Comparison of ENCODE assay signal across 10 cellular contexts in genomic region chr2:201122276-201122675, GRCh38. TPM values are rescaled to one million over a fixed set of nuclear protein-coding genes. Genes with fewer than 3 reads are reported as not detected.
DNase-seq lines count a peak whose midpoint lies in the region; ATAC-seq and TF ChIP-seq lines count a peak whose summit lies in the region.
"Had no signal": no experiment of that assay in that cellular context is flagged by ENCODE, and none has a peak within 500 bp of the region (broad histone marks: within the 10 kb centered on the region; RNA-seq: fewer than 3 reads in every experiment).

No MANE protein-coding gene starts in this region.

- H3K27ac Mint-ChIP-seq in CD8-positive, alpha-beta T cell = peak overlapping the region; percentile 97
- peak overlapping the region; percentile 48 to 98 (median 96) for H3K27ac Mint-ChIP-seq in naive thymus-derived CD4-positive, alpha-beta T cell

- H3K4me1 Mint-ChIP-seq in CD8-positive, alpha-beta T cell (ENCODE audit: low read depth) = peaks cover 87% of the 10 kb centered on the region
- H3K4me1 Mint-ChIP-seq in naive thymus-derived CD4-positive, alpha-beta T cell = peaks cover 66 to 80% (median 73%) of the 10 kb centered on the region in 7 donors

- CTCF ChIA-PET in CD8-positive, alpha-beta T cell (lab: Charles Lee) = interaction anchor here (0.7 to 3.6 kb wide), 6 partner anchors 10 to 221 kb away, joined by 3 to 21 read pairs (median 3); partner anchors contain the start of gene HYCC2
- CTCF ChIA-PET in naive thymus-derived CD4-positive, alpha-beta T cell (lab: Charles Lee) = interaction anchor here (1.2 to 1.6 kb wide), 2 partner anchors 10 to 36 kb away, joined by 3 to 9 read pairs; no protein-coding TSS in a partner anchor
- CTCF ChIA-PET in SK-N-SH (lab: Yijun Ruan, JAX) = interaction anchor here (1.0 kb wide), 1 partner anchor 221 kb away, joined by 3 read pairs; no protein-coding TSS in a partner anchor

- no peaks in the 10 kb centered on the region for H3K36me3 ChIP-seq in CD8-positive, alpha-beta T cell (ENCODE audit: insufficient read depth, low read length)
- no peaks in the 10 kb centered on the region for H3K36me3 ChIP-seq in MM.1S (replicated peaks; ENCODE audit: insufficient read depth, low read length)
- no peaks in the 10 kb centered on the region for H3K36me3 ChIP-seq in naive thymus-derived CD4-positive, alpha-beta T cell (ENCODE audit: control insufficient read depth in 2 of 3, insufficient read depth in 3 of 3, low read length in 3 of 3)
- peaks cover 0 to 6% (median 0%) of the 10 kb centered on the region in 4 donors for H3K36me3 ChIP-seq in sigmoid colon
- H3K36me3 ChIP-seq in SK-N-SH (replicated peaks in 1 of 2; ENCODE audit: control insufficient read depth in 1 of 2, insufficient read depth in 2 of 2, low read length in 1 of 2) = peaks cover 0 to 2% of the 10 kb centered on the region in 2 experiments

- no peak for TF ChIP-seq RAD21 in SK-N-SH (IDR thresholded peaks at IDR 0.05; ENCODE audit: low read length)

- intact Hi-C loops in CD8-positive, alpha-beta T cell (cut with DNase I, micrococcal nuclease) = no loop called here
- intact Hi-C loops in naive thymus-derived CD4-positive, alpha-beta T cell (cut with micrococcal nuclease) = no loop called here
- intact Hi-C loops in sigmoid colon (cut with DNase I) = no loop called here

- H3K27me3 ChIP-seq in CD8-positive, alpha-beta T cell (ENCODE audit: insufficient read depth, low read length) = no peaks in the 10 kb centered on the region
- H3K27me3 ChIP-seq in MM.1S (replicated peaks; ENCODE audit: insufficient read depth, low read length) (no peaks in the 10 kb centered on the region), sigmoid colon (no peaks in the 10 kb centered on the region), SK-N-SH (ENCODE audit: insufficient read depth) (no peaks in the 10 kb centered on the region)
- no peaks in the 10 kb centered on the region for H3K27me3 ChIP-seq in naive thymus-derived CD4-positive, alpha-beta T cell (ENCODE audit: control insufficient read depth in 2 of 2, insufficient read depth in 2 of 2, low read length in 2 of 2)

- H2AFZ ChIP-seq in MM.1S (ENCODE audit: low read length) (no peak overlapping the region), SK-N-SH (ENCODE audit: low read depth) (no peak overlapping the region)

- ATAC-seq in CD8-positive, alpha-beta T cell = no peak
- no peak for ATAC-seq in naive thymus-derived CD4-positive, alpha-beta T cell
- ATAC-seq: esophagus mucosa had no signal

- no peak overlapping the region for H3K27ac ChIP-seq in CD8-positive, alpha-beta T cell (ENCODE audit: low read depth, low read length)
- H3K27ac ChIP-seq in MM.1S (ENCODE audit: low read length) (peak overlapping the region; percentile 96), cingulate gyrus (ENCODE audit: low read depth, low read length) (peak overlapping the region; percentile 2), sigmoid colon (peak overlapping the region in 2 of 4 donors; percentile 99), SK-N-SH (ENCODE audit: low read depth in 2 of 2, low read length in 1 of 2) (no peak overlapping the region)
- peak overlapping the region; percentile 93 for H3K27ac ChIP-seq in naive thymus-derived CD4-positive, alpha-beta T cell (ENCODE audit: low read depth, low read length)

- no peaks in the 10 kb centered on the region for H4K20me1 ChIP-seq in MM.1S (ENCODE audit: insufficient read depth, low read length)
- H4K20me1 ChIP-seq in SK-N-SH (ENCODE audit: insufficient read depth) = no peaks in the 10 kb centered on the region

- WGBS in sigmoid colon, 2 donors = 83 to 90% methylated on average over 1 of the region's 1 CpG
- WGBS in SK-N-SH (ENCODE audit: low lambda C conversion rate) = 100% methylated on average over 1 of the region's 1 CpG

- TF ChIP-seq EP300 in sigmoid colon (IDR thresholded peaks at IDR 0.05) = no peak
- TF ChIP-seq EP300 in SK-N-SH (IDR thresholded peaks at IDR 0.05; ENCODE audit: borderline replicate concordance in 1 of 2, low read depth in 1 of 2, low read length in 1 of 2) = no peak

- H3K4me2 ChIP-seq in MM.1S (ENCODE audit: low read depth, low read length) = peak overlapping the region; percentile 73
- no peak overlapping the region for H3K4me2 ChIP-seq in SK-N-SH

- in situ Hi-C loops in ACHN (cut with HindIII; ENCODE audit: low pct_ligation_motif_present, low pct_unique_long_range_greater_than_20kb, low sequenced_read_pairs) = no loop called here

- POLR2A ChIA-PET in CD8-positive, alpha-beta T cell (lab: Charles Lee) = interaction anchor here (0.5 to 1.9 kb wide), 4 partner anchors 27 to 131 kb away, joined by 3 to 5 read pairs (median 4); partner anchors contain the start of gene CASP10
- POLR2A ChIA-PET in naive thymus-derived CD4-positive, alpha-beta T cell (lab: Charles Lee) = interaction anchor here (0.8 to 3.4 kb wide), 12 partner anchors 7 to 311 kb away, joined by 3 to 16 read pairs (median 4); partner anchors contain the start of genes BZW1, CASP10, CLK1 and NDUFB3
- POLR2A ChIA-PET in SK-N-SH (lab: Yijun Ruan, JAX) = no interaction called here

- H3K79me2 ChIP-seq in MM.1S (ENCODE audit: low read length) (peaks cover 79% of the 10 kb centered on the region), SK-N-SH (ENCODE audit: insufficient read depth) (peaks cover 100% of the 10 kb centered on the region)

- H3K36me3 Mint-ChIP-seq in CD8-positive, alpha-beta T cell = peaks cover 43% of the 10 kb centered on the region
- H3K36me3 Mint-ChIP-seq in naive thymus-derived CD4-positive, alpha-beta T cell = peaks cover 5 to 54% (median 8%) of the 10 kb centered on the region in 5 donors

- no peaks in the 10 kb centered on the region for H3K27me3 Mint-ChIP-seq in CD8-positive, alpha-beta T cell (ENCODE audit: low read depth)
- H3K27me3 Mint-ChIP-seq in naive thymus-derived CD4-positive, alpha-beta T cell = no peaks in the 10 kb centered on the region

- H3K9me3 Mint-ChIP-seq in CD8-positive, alpha-beta T cell = no peaks in the 10 kb centered on the region
- no peaks in the 10 kb centered on the region for H3K9me3 Mint-ChIP-seq in naive thymus-derived CD4-positive, alpha-beta T cell

- H3K4me3 Mint-ChIP-seq in CD8-positive, alpha-beta T cell = peak overlapping the region; percentile 99
- H3K4me3 Mint-ChIP-seq in naive thymus-derived CD4-positive, alpha-beta T cell = peak overlapping the region; percentile 73 to 100 (median 96)

- no peak overlapping the region for H3K4me3 ChIP-seq in CD8-positive, alpha-beta T cell (ENCODE audit: low read depth, low read length)
- peak overlapping the region; percentile 85 for H3K4me3 ChIP-seq in MM.1S (ENCODE audit: low read length)
- peak overlapping the region; percentile 62 for H3K4me3 ChIP-seq in naive thymus-derived CD4-positive, alpha-beta T cell (ENCODE audit: low read length)
- H3K4me3 ChIP-seq in sigmoid colon = peak overlapping the region in 1 of 4 donors; percentile 3
- H3K4me3 ChIP-seq in SK-N-SH (ENCODE audit: low read depth in 2 of 2, low read length in 1 of 2) = no peak overlapping the region

- no peaks in the 10 kb centered on the region for H3K9me2 ChIP-seq in MM.1S (replicated peaks; ENCODE audit: insufficient read depth, low read length)
- no peaks in the 10 kb centered on the region for H3K9me2 ChIP-seq in SK-N-SH

- H3K9ac ChIP-seq in MM.1S (ENCODE audit: low read length) = peak overlapping the region; percentile 97
- no peak overlapping the region for H3K9ac ChIP-seq in SK-N-SH

- TF ChIP-seq CTCF in CD8-positive, alpha-beta T cell (IDR thresholded peaks at IDR 0.05) = no peak
- no peak for TF ChIP-seq CTCF in MM.1S (IDR thresholded peaks at IDR 0.05; ENCODE audit: low read length)
- no peak for TF ChIP-seq CTCF in sigmoid colon (IDR thresholded peaks at IDR 0.05)
- no peak for TF ChIP-seq CTCF in SK-N-SH (IDR thresholded peaks at IDR 0.05)

- no peak for DNase-seq in CD8-positive, alpha-beta T cell
- DNase-seq in MM.1S = no peak
- DNase-seq in naive thymus-derived CD4-positive, alpha-beta T cell = no peak
- DNase-seq in ACHN = no peak
- no peak for DNase-seq in sigmoid colon
- DNase-seq in SK-N-SH = no peak
- DNase-seq in activated CD4-positive, alpha-beta T cell treated with anti-CD3 and anti-CD28 coated beads, Interleukin-2, amount 50 U/mL, for 48 hours = no peak
- DNase-seq: activated CD8-positive, alpha-beta memory T cell treated with anti-CD3 and anti-CD28 coated beads, Interleukin-2, amount 50 U/mL, for 4 hours had no signal

- no peak for TF ChIP-seq POLR2A in sigmoid colon (IDR thresholded peaks at IDR 0.05)

- H3K9me3 ChIP-seq in CD8-positive, alpha-beta T cell (ENCODE audit: low read length) = no peaks in the 10 kb centered on the region
- H3K9me3 ChIP-seq in MM.1S (replicated peaks; ENCODE audit: insufficient read depth, low read length) = no peaks in the 10 kb centered on the region
- H3K9me3 ChIP-seq in naive thymus-derived CD4-positive, alpha-beta T cell (ENCODE audit: control insufficient read depth in 2 of 3, low read length in 3 of 3) = no peaks in the 10 kb centered on the region
- H3K9me3 ChIP-seq in sigmoid colon = no peaks in the 10 kb centered on the region
- H3K9me3 ChIP-seq in SK-N-SH = no peaks in the 10 kb centered on the region

- H3K4me1 ChIP-seq in CD8-positive, alpha-beta T cell (ENCODE audit: insufficient read depth, low read length) = peaks cover 69% of the 10 kb centered on the region
- peaks cover 54% of the 10 kb centered on the region for H3K4me1 ChIP-seq in MM.1S (ENCODE audit: low read length)
- H3K4me1 ChIP-seq in naive thymus-derived CD4-positive, alpha-beta T cell (ENCODE audit: control insufficient read depth in 2 of 2, insufficient read depth in 2 of 2, low read length in 2 of 2) = peaks cover 51 to 55% of the 10 kb centered on the region in 2 donors
- H3K4me1 ChIP-seq in sigmoid colon = peaks cover 0 to 89% (median 63%) of the 10 kb centered on the region in 4 donors
- peaks cover 11 to 41% of the 10 kb centered on the region in 2 experiments; a peak in 3 of 4 replicates for H3K4me1 ChIP-seq in SK-N-SH (ENCODE audit: control insufficient read depth in 1 of 2, insufficient read depth in 2 of 2, low read depth in 1 of 2, low read length in 1 of 2)

- H3F3A ChIP-seq in MM.1S (ENCODE audit: insufficient read depth, low read length) (peaks cover 96% of the 10 kb centered on the region), SK-N-SH (replicated peaks; ENCODE audit: insufficient read depth) (peaks cover 11% of the 10 kb centered on the region)

RNA-seq across cellular contexts. Expression of gene CFLAR, which starts 6.3 kb away (rescaled TPM):
- 100 to 1,000 TPM; 153 to 156 TPM for total RNA-seq in CD8-positive, alpha-beta T cell
- 100 to 1,000 TPM; 168 to 253 (median 185) TPM for total RNA-seq in naive thymus-derived CD4-positive, alpha-beta T cell
- 10 to 100 TPM; 63.9 to 95.7 TPM for polyA plus RNA-seq in naive thymus-derived CD4-positive, alpha-beta T cell
- total RNA-seq in sigmoid colon = 100 to 1,000 TPM; 113 to 243 (median 195) TPM
- polyA plus RNA-seq in sigmoid colon (10 to 100 TPM; 32.4 to 92.6 (median 36.8) TPM), SK-N-SH (2012; rRNA removed) (23.7 and 32.6 TPM in 2 replicates)
- 23.3 and 30.1 TPM in 2 replicates for polyA plus RNA-seq in SK-N-SH (2012; cell fraction: cytosol; rRNA removed)
- 63.1 and 81.3 TPM in 2 replicates for polyA plus RNA-seq in SK-N-SH (2012; cell fraction: nucleus; rRNA removed)

RNA-seq across cellular contexts. Expression of gene NDUFB3, which starts 50.5 kb away (rescaled TPM):
- total RNA-seq in CD8-positive, alpha-beta T cell = 10 to 100 TPM; 11.6 to 13.1 TPM
- 100 to 1,000 TPM in 1 of 5 experiments, 10 to 100 TPM in 4; 18.3 to 109 (median 38.3) TPM for total RNA-seq in naive thymus-derived CD4-positive, alpha-beta T cell
- polyA plus RNA-seq in naive thymus-derived CD4-positive, alpha-beta T cell = 100 to 1,000 TPM; 246 to 361 TPM
- 10 to 100 TPM; 85.3 to 97.9 (median 89.8) TPM for total RNA-seq in sigmoid colon
- polyA plus RNA-seq in sigmoid colon (100 to 1,000 TPM; 146 to 370 (median 219) TPM), SK-N-SH (2012; rRNA removed) (55.9 and 73.7 TPM in 2 replicates)
- polyA plus RNA-seq in SK-N-SH (2012; cell fraction: cytosol; rRNA removed) = 102 and 168 TPM in 2 replicates
- 7.4 and 21.1 TPM in 2 replicates for polyA plus RNA-seq in SK-N-SH (2012; cell fraction: nucleus; rRNA removed)

RNA-seq across cellular contexts. Expression of gene HYCC2, which starts 50.8 kb away (rescaled TPM):
- total RNA-seq in CD8-positive, alpha-beta T cell = 10 to 100 TPM; 35.7 to 36.8 TPM
- total RNA-seq in naive thymus-derived CD4-positive, alpha-beta T cell = 10 to 100 TPM; 34.8 to 38.3 (median 36.1) TPM
- 10 to 100 TPM; 20.8 to 27.0 TPM for polyA plus RNA-seq in naive thymus-derived CD4-positive, alpha-beta T cell
- 10 to 100 TPM; 13.6 to 20.2 (median 18.7) TPM for total RNA-seq in sigmoid colon
- polyA plus RNA-seq in sigmoid colon (10 to 100 TPM in 1 of 3 donors, 1 to 10 TPM in 2; 4.8 to 10.9 (median 7.8) TPM), SK-N-SH (2012; rRNA removed) (1.2 and 1.8 TPM in 2 replicates)
- polyA plus RNA-seq in SK-N-SH (2012; cell fraction: cytosol; rRNA removed) = 1.5 TPM in 2 replicates
- polyA plus RNA-seq in SK-N-SH (2012; cell fraction: nucleus; rRNA removed) = 1.7 and 3.5 TPM in 2 replicates

Comparison
In these comparisons a context has a peak if more than half of its experiments do, and no peak if none do; other contexts are left out.
1. H3K27ac ChIP-seq: peak in MM.1S (single experiment), cingulate gyrus (single experiment) and naive thymus-derived CD4-positive, alpha-beta T cell (single experiment); none in CD8-positive, alpha-beta T cell (single experiment) and SK-N-SH (0 of 2).
2. H3K4me3 ChIP-seq: peak in MM.1S (single experiment) and naive thymus-derived CD4-positive, alpha-beta T cell (single experiment); none in CD8-positive, alpha-beta T cell (single experiment) and SK-N-SH (0 of 2).